In the genomic region with DNA sequence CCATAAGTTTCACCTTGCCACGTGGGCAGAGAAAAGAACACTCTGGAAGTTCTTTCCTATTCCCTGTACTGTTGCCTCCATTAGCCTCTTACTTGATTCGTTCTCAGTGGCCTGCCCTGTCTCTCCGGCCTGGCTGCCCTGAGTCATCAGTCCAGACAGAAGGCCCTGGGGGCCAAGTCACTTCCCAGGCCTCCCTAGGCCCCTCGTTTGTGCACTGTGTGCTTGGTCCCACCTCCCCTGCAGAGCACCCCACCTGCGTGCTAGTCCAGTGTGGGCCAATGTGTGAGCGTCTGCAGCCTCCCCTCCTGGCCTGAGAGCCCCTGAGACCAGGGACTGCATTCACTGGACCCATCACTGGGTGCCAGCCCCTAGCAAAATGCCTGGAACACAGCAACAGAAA, we compare ENCODE assay signal across 1 cellular context.
TF ChIP-seq lines count a peak whose summit lies in the region.

No MANE protein-coding gene starts in this region.

TF ChIP-seq in HepG2, 621 proteins besides CTCF, POLR2A, EP300 and RAD21 (continued from another document):
- TF ChIP-seq, protein P1, sequence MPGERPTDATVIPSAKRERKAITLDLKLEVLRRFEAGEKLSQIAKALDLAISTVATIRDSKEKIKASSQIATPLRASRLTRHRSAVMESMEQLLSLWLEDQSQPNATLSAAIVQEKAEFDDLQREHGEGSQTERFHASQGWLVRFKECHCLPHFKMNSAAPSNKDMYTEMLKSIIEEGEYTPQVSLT (CRISPR knock-in tag; IDR thresholded peaks at IDR 0.05; ENCODE audit: borderline replicate concordance, low read depth), result no peak
- TF ChIP-seq HMG20A (CRISPR knock-in tag; IDR thresholded peaks at IDR 0.05; ENCODE audit: borderline replicate concordance) (no peak), ZFP1 (CRISPR knock-in tag; IDR thresholded peaks at IDR 0.05) (no peak), MAFK (conservative IDR thresholded peaks at IDR 0.05 in 1 of 2, IDR thresholded peaks at IDR 0.05 in 1 of 2; ENCODE audit: low read length in 2 of 2) (no peak), ZNF160 (CRISPR knock-in tag; IDR thresholded peaks at IDR 0.05) (no peak), ZSCAN21 (CRISPR knock-in tag; IDR thresholded peaks at IDR 0.05; ENCODE audit: borderline replicate concordance) (no peak), ZNF282 (IDR thresholded peaks at IDR 0.05; ENCODE audit: partially characterized antibody) (no peak)
- TF ChIP-seq, protein P2, sequence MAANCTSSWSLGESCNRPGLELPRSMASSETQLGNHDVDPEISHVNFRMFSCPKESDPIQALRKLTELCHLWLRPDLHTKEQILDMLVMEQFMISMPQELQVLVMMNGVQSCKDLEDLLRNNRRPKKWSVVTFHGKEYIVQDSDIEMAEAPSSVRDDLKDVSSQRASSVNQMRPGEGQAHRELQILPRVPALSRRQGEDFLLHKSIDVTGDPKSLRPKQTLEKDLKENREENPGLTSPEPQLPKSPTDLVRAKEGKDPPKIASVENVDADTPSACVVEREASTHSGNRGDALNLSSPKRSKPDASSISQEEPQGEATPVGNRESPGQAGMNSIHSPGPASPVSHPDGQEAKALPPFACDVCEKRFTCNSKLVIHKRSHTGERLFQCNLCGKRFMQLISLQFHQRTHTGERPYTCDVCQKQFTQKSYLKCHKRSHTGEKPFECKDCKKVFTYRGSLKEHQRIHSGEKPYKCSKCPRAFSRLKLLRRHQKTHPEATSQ (CRISPR knock-in tag; IDR thresholded peaks at IDR 0.05; ENCODE audit: borderline replicate concordance), result no peak
